17 cellular contexts compared by ENCODE assay signal in the genomic region with DNA sequence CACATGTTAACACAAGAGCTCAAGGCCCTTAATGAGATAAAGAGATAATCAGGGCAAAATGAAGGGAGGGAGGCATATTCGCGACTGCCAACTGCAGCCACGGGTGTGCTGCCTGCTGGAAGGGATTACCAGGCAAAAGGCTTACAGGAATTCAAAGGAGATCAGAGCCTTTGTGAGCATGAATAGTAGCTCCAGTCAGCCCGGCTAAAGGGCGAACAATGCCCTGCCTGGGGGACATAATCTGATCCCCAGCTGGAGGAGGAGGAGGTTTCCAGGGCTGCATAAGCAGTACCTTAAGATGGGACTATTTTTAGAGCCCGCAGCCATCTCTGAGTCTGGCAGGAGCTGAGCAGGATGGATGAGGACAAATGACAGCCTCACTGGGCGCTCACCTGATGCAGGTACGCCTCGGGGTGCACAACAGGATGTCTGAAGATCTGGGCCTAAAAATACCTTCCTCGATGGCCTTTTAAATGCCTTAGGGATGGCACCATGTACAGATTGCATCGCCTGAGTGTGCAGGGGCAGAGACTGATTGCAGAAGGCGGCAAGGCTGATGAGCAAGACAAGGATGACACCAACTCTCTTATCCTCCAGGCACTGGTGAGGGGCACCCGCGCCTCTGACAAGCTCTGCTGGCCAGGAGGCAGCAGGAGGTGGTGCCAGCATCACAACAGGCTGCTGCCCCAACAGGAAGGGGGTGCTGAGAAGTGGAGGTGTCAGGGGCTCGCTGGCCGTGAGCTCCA.
DNase-seq lines count a peak whose midpoint lies in the region; ATAC-seq and TF ChIP-seq lines count a peak whose summit lies in the region.
"Had no signal": no experiment of that assay in that cellular context is flagged by ENCODE, and none has a peak within 500 bp of the region (broad histone marks: within the 10 kb centered on the region; RNA-seq: fewer than 3 reads in every experiment).

No MANE protein-coding gene starts in this region.

- H3K79me2 ChIP-seq in mesendoderm (ENCODE audit: control insufficient read depth, insufficient read depth, low read length) = no peaks in the 10 kb centered on the region

- H3K4me1 ChIP-seq in right atrium auricular region = peaks cover 0 to 7% of the 10 kb centered on the region in 2 donors
- H3K4me1 ChIP-seq in heart left ventricle = peaks cover 0 to 6% (median 0%) of the 10 kb centered on the region in 12 donors
- H3K4me1 ChIP-seq in mesendoderm (ENCODE audit: control insufficient read depth, low read depth, low read length) = peaks cover 12% of the 10 kb centered on the region
- H3K4me1 ChIP-seq: upper lobe of right lung had no signal

- H3K27me3 ChIP-seq in right atrium auricular region (no peaks in the 10 kb centered on the region), heart left ventricle (no peaks in the 10 kb centered on the region), mesendoderm (ENCODE audit: insufficient read depth, low read length, poor library complexity) (no peaks in the 10 kb centered on the region)
- H3K27me3 ChIP-seq: upper lobe of right lung had no signal

- no peak overlapping the region for H4K5ac ChIP-seq in mesendoderm (ENCODE audit: low read length)

- H3K4me2 ChIP-seq in mesendoderm (ENCODE audit: low read length) = no peak overlapping the region

- DNase-seq in right atrium auricular region (ENCODE audit: low spot score) (peak; percentile 26), heart left ventricle (no peak), cerebellum (ENCODE audit: low spot score) (peak; percentile 81), mesendoderm (peak; percentile 88), OCI-M1 (lab: John Stamatoyannopoulos, UW) (no peak), left colon (no peak), HK-2 (ENCODE audit: unreplicated experiment) (no peak), globus pallidus (ENCODE audit: low spot score) (no peak)
- DNase-seq: activated CD8-positive, alpha-beta memory T cell treated with anti-CD3 and anti-CD28 coated beads for 24 hours; activated effector memory CD4-positive, alpha-beta T cell treated with Interleukin-2 at 50 U/mL for 16 hours; DMS79 treated with DMSO at 0.1 percent for 48 hours; NCI-H2081 treated with DMSO at 0.1 percent for 48 hours; NCI-H748 treated with DMSO at 0.1 percent for 48 hours; stimulated activated naive CD4-positive, alpha-beta T cell treated with Interleukin-2 at 50 U/mL for 16 hours; upper lobe of right lung had no signal

- no peak overlapping the region for H2BK5ac ChIP-seq in mesendoderm (ENCODE audit: low read length)

- no peak overlapping the region for H3K23ac ChIP-seq in mesendoderm (ENCODE audit: low read length)

- no peak overlapping the region for H2BK15ac ChIP-seq in mesendoderm (replicated peaks; ENCODE audit: low read depth)

- no peak for TF ChIP-seq POLR2A in heart left ventricle (IDR thresholded peaks at IDR 0.05)

- H2BK120ac ChIP-seq in mesendoderm (ENCODE audit: low read depth, low read length) = no peak overlapping the region

- 83 to 89% (median 87%) methylated on average over 16 of the region's 16 CpGs for WGBS in heart left ventricle, 4 donors
- WGBS in mesendoderm (ENCODE audit: extremely low coverage, insufficient coverage, low lambda C conversion rate) = no CpG with 5 or more reads among the region's 16 CpGs

- H3K9ac ChIP-seq in mesendoderm (ENCODE audit: low read length) = peak overlapping the region; percentile 11

- H3K9me3 ChIP-seq in right atrium auricular region (no peaks in the 10 kb centered on the region), heart left ventricle (peaks cover 0 to under 1% (median 0%) of the 10 kb centered on the region in 12 donors)
- H3K9me3 ChIP-seq: upper lobe of right lung had no signal

- intact Hi-C loops in heart left ventricle (cut with DNase I) = no loop called here
- intact Hi-C loops in left colon (cut with DNase I, micrococcal nuclease) = no loop called here

- no peak overlapping the region for H3K27ac ChIP-seq in right atrium auricular region
- no peak overlapping the region for H3K27ac ChIP-seq in heart left ventricle
- H3K27ac ChIP-seq in mesendoderm (ENCODE audit: low read depth, low read length) = no peak overlapping the region
- H3K27ac ChIP-seq: coronary artery, upper lobe of right lung had no signal

- ATAC-seq in heart left ventricle (no peak), left colon (no peak)
- ATAC-seq: K562, upper lobe of right lung had no signal

- H3K4ac ChIP-seq in mesendoderm (ENCODE audit: low read depth, low read length) = no peak overlapping the region

- H3K36me3 ChIP-seq in right atrium auricular region (no peaks in the 10 kb centered on the region), heart left ventricle (no peaks in the 10 kb centered on the region), mesendoderm (ENCODE audit: control insufficient read depth, insufficient read depth, low read length) (no peaks in the 10 kb centered on the region)
- H3K36me3 ChIP-seq: upper lobe of right lung had no signal

- no peak overlapping the region for H4K8ac ChIP-seq in mesendoderm (ENCODE audit: low read depth, low read length)

- H3K18ac ChIP-seq in mesendoderm (ENCODE audit: low read length) = no peak overlapping the region

- H3K56ac ChIP-seq in mesendoderm (ENCODE audit: low read length) = peak overlapping the region; percentile 12

- no peak overlapping the region for H3K4me3 ChIP-seq in right atrium auricular region
- no peak overlapping the region for H3K4me3 ChIP-seq in heart left ventricle
- H3K4me3 ChIP-seq in mesendoderm (ENCODE audit: low read length) = no peak overlapping the region
- H3K4me3 ChIP-seq: coronary artery, K562, upper lobe of right lung had no signal

- TF ChIP-seq CTCF in right atrium auricular region (IDR thresholded peaks at IDR 0.05) (no peak), heart left ventricle (IDR thresholded peaks at IDR 0.05) (no peak)

- H2AK5ac ChIP-seq in mesendoderm (ENCODE audit: low read length) = no peak overlapping the region

- peaks cover 5% of the 10 kb centered on the region for H3K79me1 ChIP-seq in mesendoderm (ENCODE audit: low read length)

Comparison
In these comparisons a context has a peak if more than half of its experiments do, and no peak if none do; other contexts are left out.
1. DNase-seq: peak in right atrium auricular region (single experiment), cerebellum (single experiment) and mesendoderm (single experiment); none in heart left ventricle (0 of 5), OCI-M1 (single experiment), left colon (0 of 2), HK-2 (single experiment) and globus pallidus (single experiment).